ENCODE assay signal across 8 cellular contexts in the genomic region with DNA sequence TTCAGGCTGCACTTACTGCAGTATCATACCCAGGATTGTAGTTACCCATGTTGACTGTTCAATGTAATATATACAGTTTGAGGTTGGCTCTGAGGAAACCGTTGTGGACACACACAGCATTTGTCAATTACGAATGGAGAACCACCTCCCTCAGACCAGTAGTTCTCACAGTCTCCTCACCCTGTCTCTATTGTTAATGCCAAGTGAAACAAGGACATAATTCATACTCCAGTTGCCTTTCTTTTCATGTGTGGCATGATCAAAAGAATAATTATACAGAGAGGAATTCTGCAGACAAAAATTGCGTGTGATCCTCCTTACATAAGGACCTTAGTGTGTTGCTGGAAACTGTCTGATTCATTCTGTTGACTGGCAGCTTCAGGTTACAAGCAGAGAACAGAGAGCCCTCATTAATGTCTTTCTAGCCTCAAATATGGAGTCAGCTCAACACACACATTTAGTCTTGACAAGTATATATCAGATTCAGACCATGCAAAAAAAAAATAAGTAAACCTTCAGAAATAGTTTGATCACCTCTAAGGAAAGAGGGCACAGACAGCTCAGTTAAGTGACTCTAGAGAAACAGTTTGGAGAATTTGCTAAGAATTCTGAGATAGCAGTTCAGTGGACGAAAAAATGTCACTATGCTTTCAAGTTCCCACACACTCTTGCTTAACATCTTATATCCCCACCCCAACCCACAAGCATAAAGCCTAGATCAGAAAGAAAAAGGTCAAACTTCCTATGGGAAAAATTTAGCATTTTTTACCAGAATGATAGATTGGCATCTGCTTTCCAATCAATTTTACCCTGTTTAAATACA.
DNase-seq lines count a peak whose midpoint lies in the region; ATAC-seq, FAIRE-seq and TF ChIP-seq lines count a peak whose summit lies in the region.

No MANE protein-coding gene starts in this region.

- H3K27ac ChIP-seq in A549 (peak overlapping the region in 1 of 2 experiments; percentile 28; a peak in 1 of 6 replicates), thyroid gland (no peak overlapping the region)

- no peak overlapping the region for H3K4me3 ChIP-seq in A549
- H3K4me3 ChIP-seq in thyroid gland (replicated peaks in 1 of 3) = no peak overlapping the region

- H3K36me3 ChIP-seq in thyroid gland = no peaks in the 10 kb centered on the region

- TF ChIP-seq CTCF in A549 (IDR thresholded peaks at IDR 0.05) = no peak
- TF ChIP-seq CTCF in thyroid gland (IDR thresholded peaks at IDR 0.05) = no peak

- TF ChIP-seq EP300 in A549 (IDR thresholded peaks at IDR 0.05) = no peak

- WGBS in A549 (ENCODE audit: missing lambda C conversion rate) = 53% methylated on average over 4 of the region's 4 CpGs
- 64% methylated on average over 4 of the region's 4 CpGs for WGBS in thyroid gland, 2 donors

- peaks cover 32% of the 10 kb centered on the region for H3K4me1 Mint-ChIP-seq in activated T-helper 17 cell treated with anti-CD3 and anti-CD28 coated beads, Interleukin-2, amount 50 U/mL, for 72 hours

- H3K4me1 ChIP-seq in A549 (peaks cover 14% of the 10 kb centered on the region), thyroid gland (peaks cover 0 to 22% of the 10 kb centered on the region in 2 donors)

- DNase-seq in A549 (ENCODE audit: low read depth in 1 of 2, low spot score in 1 of 2) = peak in 1 of 2 experiments; percentile 7
- no peak for DNase-seq in HEK293T (ENCODE audit: extremely low spot score)
- DNase-seq in left kidney (ENCODE audit: low read depth, low spot score) = peak; percentile 57
- DNase-seq in CD1c-positive myeloid dendritic cell (ENCODE audit: extremely low spot score) = no peak
- DNase-seq in thyroid gland = no peak
- no peak for DNase-seq in mucosa of gallbladder (ENCODE audit: low spot score)

- H3K9me3 ChIP-seq in A549 = no peaks in the 10 kb centered on the region
- no peaks in the 10 kb centered on the region for H3K9me3 ChIP-seq in thyroid gland

- H3K9me3 Mint-ChIP-seq in activated T-helper 17 cell treated with anti-CD3 and anti-CD28 coated beads, Interleukin-2, amount 50 U/mL, for 72 hours = peaks cover 3% of the 10 kb centered on the region

- TF ChIP-seq POLR2A in A549 (IDR thresholded peaks at IDR 0.05; ENCODE audit: low read length) (no peak), thyroid gland (IDR thresholded peaks at IDR 0.05) (no peak)

- ATAC-seq in A549 = no peak
- peak; percentile 43 for ATAC-seq in activated T-helper 17 cell treated with anti-CD3 and anti-CD28 coated beads, Interleukin-2, amount 50 U/mL, for 72 hours (replicated peaks)
- no peak for ATAC-seq in HG03025 (IDR thresholded peaks at IDR 0.05; ENCODE audit: low FRiP score, unreplicated experiment)

- FAIRE-seq in A549 (lab: Jason Lieb, UNC) = no peak

- POLR2A ChIA-PET in A549 (lab: Yijun Ruan, JAX) = no interaction called here
- POLR2A ChIA-PET in HEK293T (lab: Yijun Ruan, JAX) = no interaction called here

- peak overlapping the region; percentile 5; the same call in 1 of the 3 replicates for H3K4me2 ChIP-seq in A549

- H3K36me3 Mint-ChIP-seq in activated T-helper 17 cell treated with anti-CD3 and anti-CD28 coated beads, Interleukin-2, amount 50 U/mL, for 72 hours (ENCODE audit: low read depth) = no peaks in the 10 kb centered on the region

- H3K4me3 Mint-ChIP-seq in activated T-helper 17 cell treated with anti-CD3 and anti-CD28 coated beads, Interleukin-2, amount 50 U/mL, for 72 hours = peak overlapping the region; percentile 52

- H3K27me3 ChIP-seq in thyroid gland = no peaks in the 10 kb centered on the region

- peak overlapping the region; percentile 1 for H3K27ac Mint-ChIP-seq in activated T-helper 17 cell treated with anti-CD3 and anti-CD28 coated beads, Interleukin-2, amount 50 U/mL, for 72 hours

- intact Hi-C loops in thyroid gland (cut with DNase I) = no loop called here

- H3K27me3 Mint-ChIP-seq in activated T-helper 17 cell treated with anti-CD3 and anti-CD28 coated beads, Interleukin-2, amount 50 U/mL, for 72 hours = no peaks in the 10 kb centered on the region

- CTCF ChIA-PET in A549 (lab: Yijun Ruan, JAX) (no interaction called here), HEK293T (lab: Yijun Ruan, JAX) (no interaction called here)

- no peak for TF ChIP-seq RAD21 in A549 (conservative IDR thresholded peaks at IDR 0.05 in 1 of 2, IDR thresholded peaks at IDR 0.05 in 1 of 2)

TF ChIP-seq in A549, 52 proteins besides CTCF, POLR2A, EP300 and RAD21:
- no peak for TF ChIP-seq MYC (IDR thresholded peaks at IDR 0.05; ENCODE audit: borderline replicate concordance, low read length)
- TF ChIP-seq KDM1A (IDR thresholded peaks at IDR 0.05; ENCODE audit: low read depth) = no peak
TF ChIP-seq in A549: peak in this region for 0.

TF ChIP-seq in HEK293T, 16 proteins besides CTCF, POLR2A, EP300 and RAD21:
- TF ChIP-seq HDGF (IDR thresholded peaks at IDR 0.05; ENCODE audit: borderline replicate concordance) = no peak
- no peak for TF ChIP-seq FOXM1 (IDR thresholded peaks at IDR 0.05; ENCODE audit: borderline replicate concordance)
- TF ChIP-seq ELF4 (IDR thresholded peaks at IDR 0.05) = no peak
- no peak for TF ChIP-seq FOXA1 (IDR thresholded peaks at IDR 0.05)
- peak; percentile 69; the same call in 1 of the 2 replicates for TF ChIP-seq PKNOX1 (IDR thresholded peaks at IDR 0.05)
- TF ChIP-seq TARDBP (IDR thresholded peaks at IDR 0.05) = no peak
- no peak for TF ChIP-seq ZNF384 (IDR thresholded peaks at IDR 0.05)
